ENCODE assay signal across 13 cellular contexts in genomic region chr19:51807111-51807701, GRCh38. TPM values are rescaled to one million over a fixed set of nuclear protein-coding genes. Genes with fewer than 3 reads are reported as not detected.
DNase-seq lines count a peak whose midpoint lies in the region; ATAC-seq and FAIRE-seq lines count a peak whose summit lies in the region.
"Had no signal": no experiment of that assay in that cellular context is flagged by ENCODE, and none has a peak within 500 bp of the region (broad histone marks: within the 10 kb centered on the region; RNA-seq: fewer than 3 reads in every experiment).

No MANE protein-coding gene starts in this region.

- no peak for ATAC-seq in GM19463 (IDR thresholded peaks at IDR 0.05; ENCODE audit: unreplicated experiment)
- ATAC-seq in HG02642 (IDR thresholded peaks at IDR 0.05; ENCODE audit: poor library complexity, unreplicated experiment): no peak

- FAIRE-seq in GM19239 (lab: Jason Lieb, UNC): no peak

- DNase-seq in A172 (ENCODE audit: low spot score): peak; percentile 20
- DNase-seq in HT-29 (ENCODE audit: low spot score): peak; percentile 29
- DNase-seq in SW480 (ENCODE audit: low spot score): peak; percentile 13
- peak; percentile 28 for DNase-seq in iPS-NIHi11 (ENCODE audit: low spot score)
- DNase-seq in GOT3 (lab: John Stamatoyannopoulos, UW): no peak
- DNase-seq in GM19239 (ENCODE audit: insufficient read length, low spot score): no peak
- DNase-seq: activated CD8-positive, alpha-beta memory T cell treated with anti-CD3 and anti-CD28 coated beads, Interleukin-2, amount 50 U/mL, for 4 hours; esophagus squamous epithelium; NCI-H510A treated with DMSO at 0.1 percent for 48 hours had no signal

RNA-seq across cellular contexts. Expression of gene FPR3, which starts 12.2 kb away (rescaled TPM):
- total RNA-seq in A172 (2014; rRNA removed; shearing (Covaris generic)): not detected in 2 replicates
- total RNA-seq in HT-29 (2014; rRNA removed; shearing (Covaris generic)): not detected in 2 replicates
- total RNA-seq: LHCN-M2 had no signal

RNA-seq across cellular contexts. Expression of gene FPR2, which starts 46.2 kb away (rescaled TPM):
- not detected in 2 replicates for total RNA-seq in A172 (2014; rRNA removed; shearing (Covaris generic))
- not detected in 2 replicates for total RNA-seq in HT-29 (2014; rRNA removed; shearing (Covaris generic))
- total RNA-seq: B cell had no signal

RNA-seq across cellular contexts. Expression of gene FPR1, which starts 55.5 kb away (rescaled TPM):
- total RNA-seq in A172 (2014; rRNA removed; shearing (Covaris generic)): 0.07 TPM in 1 of 2 replicates, not detected in the other
- not detected in 2 replicates for total RNA-seq in HT-29 (2014; rRNA removed; shearing (Covaris generic))

Comparison
In these comparisons a context has a peak if more than half of its experiments do, and no peak if none do; other contexts are left out.
1. DNase-seq: peak in A172 (single experiment), HT-29 (single experiment), SW480 (single experiment) and iPS-NIHi11 (single experiment); none in GOT3 (single experiment) and GM19239 (single experiment).